Comparison of ENCODE assay signal across 1 cellular context in genomic region chr19:12987781-12988180, GRCh38.
TF ChIP-seq lines count a peak whose summit lies in the region.

No MANE protein-coding gene starts in this region.

TF ChIP-seq in HepG2, 621 proteins besides CTCF, POLR2A, EP300 and RAD21:
- TF ChIP-seq, protein P1, sequence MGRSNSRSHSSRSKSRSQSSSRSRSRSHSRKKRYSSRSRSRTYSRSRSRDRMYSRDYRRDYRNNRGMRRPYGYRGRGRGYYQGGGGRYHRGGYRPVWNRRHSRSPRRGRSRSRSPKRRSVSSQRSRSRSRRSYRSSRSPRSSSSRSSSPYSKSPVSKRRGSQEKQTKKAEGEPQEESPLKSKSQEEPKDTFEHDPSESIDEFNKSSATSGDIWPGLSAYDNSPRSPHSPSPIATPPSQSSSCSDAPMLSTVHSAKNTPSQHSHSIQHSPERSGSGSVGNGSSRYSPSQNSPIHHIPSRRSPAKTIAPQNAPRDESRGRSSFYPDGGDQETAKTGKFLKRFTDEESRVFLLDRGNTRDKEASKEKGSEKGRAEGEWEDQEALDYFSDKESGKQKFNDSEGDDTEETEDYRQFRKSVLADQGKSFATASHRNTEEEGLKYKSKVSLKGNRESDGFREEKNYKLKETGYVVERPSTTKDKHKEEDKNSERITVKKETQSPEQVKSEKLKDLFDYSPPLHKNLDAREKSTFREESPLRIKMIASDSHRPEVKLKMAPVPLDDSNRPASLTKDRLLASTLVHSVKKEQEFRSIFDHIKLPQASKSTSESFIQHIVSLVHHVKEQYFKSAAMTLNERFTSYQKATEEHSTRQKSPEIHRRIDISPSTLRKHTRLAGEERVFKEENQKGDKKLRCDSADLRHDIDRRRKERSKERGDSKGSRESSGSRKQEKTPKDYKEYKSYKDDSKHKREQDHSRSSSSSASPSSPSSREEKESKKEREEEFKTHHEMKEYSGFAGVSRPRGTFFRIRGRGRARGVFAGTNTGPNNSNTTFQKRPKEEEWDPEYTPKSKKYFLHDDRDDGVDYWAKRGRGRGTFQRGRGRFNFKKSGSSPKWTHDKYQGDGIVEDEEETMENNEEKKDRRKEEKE (IDR thresholded peaks at IDR 0.05) = no peak
- TF ChIP-seq, protein P2, sequence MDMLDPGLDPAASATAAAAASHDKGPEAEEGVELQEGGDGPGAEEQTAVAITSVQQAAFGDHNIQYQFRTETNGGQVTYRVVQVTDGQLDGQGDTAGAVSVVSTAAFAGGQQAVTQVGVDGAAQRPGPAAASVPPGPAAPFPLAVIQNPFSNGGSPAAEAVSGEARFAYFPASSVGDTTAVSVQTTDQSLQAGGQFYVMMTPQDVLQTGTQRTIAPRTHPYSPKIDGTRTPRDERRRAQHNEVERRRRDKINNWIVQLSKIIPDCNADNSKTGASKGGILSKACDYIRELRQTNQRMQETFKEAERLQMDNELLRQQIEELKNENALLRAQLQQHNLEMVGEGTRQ (IDR thresholded peaks at IDR 0.05; ENCODE audit: low read depth, low read length) = no peak
- TF ChIP-seq, protein P2 (CRISPR knock-in tag; IDR thresholded peaks at IDR 0.05; ENCODE audit: borderline replicate concordance) = no peak
- TF ChIP-seq PBX3 (CRISPR knock-in tag; IDR thresholded peaks at IDR 0.05; ENCODE audit: borderline replicate concordance) = no peak
- TF ChIP-seq ZNF24 (IDR thresholded peaks at IDR 0.05) = no peak
- TF ChIP-seq IRF2 (CRISPR knock-in tag; IDR thresholded peaks at IDR 0.05) = no peak
- TF ChIP-seq HDAC1 (CRISPR knock-in tag; IDR thresholded peaks at IDR 0.05) = no peak
- TF ChIP-seq ONECUT2 (CRISPR knock-in tag; IDR thresholded peaks at IDR 0.05) = no peak
- no peak for TF ChIP-seq ZFP82 (CRISPR knock-in tag; IDR thresholded peaks at IDR 0.05; ENCODE audit: borderline replicate concordance)
- TF ChIP-seq HIC2 (CRISPR knock-in tag; IDR thresholded peaks at IDR 0.05; ENCODE audit: low read depth) = 0 out of 2 replicates have a peak, but pooled peaks have one; percentile 43
- TF ChIP-seq RCOR2 (CRISPR knock-in tag; IDR thresholded peaks at IDR 0.05) = no peak
- no peak for TF ChIP-seq ZBTB8A (CRISPR knock-in tag; IDR thresholded peaks at IDR 0.05; ENCODE audit: borderline replicate concordance, low read depth)
- no peak for TF ChIP-seq ZFP36L1 (CRISPR knock-in tag; IDR thresholded peaks at IDR 0.05)
- TF ChIP-seq RBAK (CRISPR knock-in tag; IDR thresholded peaks at IDR 0.05) = no peak
- TF ChIP-seq YEATS4 (CRISPR knock-in tag; IDR thresholded peaks at IDR 0.05; ENCODE audit: borderline replicate concordance) = no peak
- TF ChIP-seq TBL1XR1 (IDR thresholded peaks at IDR 0.05; ENCODE audit: borderline replicate concordance, low read length, partially characterized antibody) = no peak
- TF ChIP-seq HNRNPL (IDR thresholded peaks at IDR 0.05; ENCODE audit: low read depth, low read length) = peak; percentile 91
- no peak for TF ChIP-seq ZNF572 (CRISPR knock-in tag; IDR thresholded peaks at IDR 0.05)
- no peak for TF ChIP-seq RARG (CRISPR knock-in tag; IDR thresholded peaks at IDR 0.05; ENCODE audit: low read depth)
- no peak for TF ChIP-seq TERF1 (CRISPR knock-in tag; IDR thresholded peaks at IDR 0.05)
- no peak for TF ChIP-seq ZNF839 (CRISPR knock-in tag; IDR thresholded peaks at IDR 0.05; ENCODE audit: borderline replicate concordance)
- TF ChIP-seq, protein P3, sequence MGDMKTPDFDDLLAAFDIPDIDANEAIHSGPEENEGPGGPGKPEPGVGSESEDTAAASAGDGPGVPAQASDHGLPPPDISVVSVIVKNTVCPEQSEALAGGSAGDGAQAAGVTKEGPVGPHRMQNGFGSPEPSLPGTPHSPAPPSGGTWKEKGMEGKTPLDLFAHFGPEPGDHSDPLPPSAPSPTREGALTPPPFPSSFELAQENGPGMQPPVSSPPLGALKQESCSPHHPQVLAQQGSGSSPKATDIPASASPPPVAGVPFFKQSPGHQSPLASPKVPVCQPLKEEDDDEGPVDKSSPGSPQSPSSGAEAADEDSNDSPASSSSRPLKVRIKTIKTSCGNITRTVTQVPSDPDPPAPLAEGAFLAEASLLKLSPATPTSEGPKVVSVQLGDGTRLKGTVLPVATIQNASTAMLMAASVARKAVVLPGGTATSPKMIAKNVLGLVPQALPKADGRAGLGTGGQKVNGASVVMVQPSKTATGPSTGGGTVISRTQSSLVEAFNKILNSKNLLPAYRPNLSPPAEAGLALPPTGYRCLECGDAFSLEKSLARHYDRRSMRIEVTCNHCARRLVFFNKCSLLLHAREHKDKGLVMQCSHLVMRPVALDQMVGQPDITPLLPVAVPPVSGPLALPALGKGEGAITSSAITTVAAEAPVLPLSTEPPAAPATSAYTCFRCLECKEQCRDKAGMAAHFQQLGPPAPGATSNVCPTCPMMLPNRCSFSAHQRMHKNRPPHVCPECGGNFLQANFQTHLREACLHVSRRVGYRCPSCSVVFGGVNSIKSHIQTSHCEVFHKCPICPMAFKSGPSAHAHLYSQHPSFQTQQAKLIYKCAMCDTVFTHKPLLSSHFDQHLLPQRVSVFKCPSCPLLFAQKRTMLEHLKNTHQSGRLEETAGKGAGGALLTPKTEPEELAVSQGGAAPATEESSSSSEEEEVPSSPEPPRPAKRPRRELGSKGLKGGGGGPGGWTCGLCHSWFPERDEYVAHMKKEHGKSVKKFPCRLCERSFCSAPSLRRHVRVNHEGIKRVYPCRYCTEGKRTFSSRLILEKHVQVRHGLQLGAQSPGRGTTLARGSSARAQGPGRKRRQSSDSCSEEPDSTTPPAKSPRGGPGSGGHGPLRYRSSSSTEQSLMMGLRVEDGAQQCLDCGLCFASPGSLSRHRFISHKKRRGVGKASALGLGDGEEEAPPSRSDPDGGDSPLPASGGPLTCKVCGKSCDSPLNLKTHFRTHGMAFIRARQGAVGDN (CRISPR knock-in tag; IDR thresholded peaks at IDR 0.05) = peak; percentile 19; the same call in 1 of the 2 replicates
- TF ChIP-seq NFKB2 (CRISPR knock-in tag; IDR thresholded peaks at IDR 0.05; ENCODE audit: borderline replicate concordance) = no peak
- TF ChIP-seq STAT5B (CRISPR knock-in tag; IDR thresholded peaks at IDR 0.05) = no peak
- TF ChIP-seq MAFF (IDR thresholded peaks at IDR 0.05; ENCODE audit: low read depth, low read length) = no peak
